In the genomic region with DNA sequence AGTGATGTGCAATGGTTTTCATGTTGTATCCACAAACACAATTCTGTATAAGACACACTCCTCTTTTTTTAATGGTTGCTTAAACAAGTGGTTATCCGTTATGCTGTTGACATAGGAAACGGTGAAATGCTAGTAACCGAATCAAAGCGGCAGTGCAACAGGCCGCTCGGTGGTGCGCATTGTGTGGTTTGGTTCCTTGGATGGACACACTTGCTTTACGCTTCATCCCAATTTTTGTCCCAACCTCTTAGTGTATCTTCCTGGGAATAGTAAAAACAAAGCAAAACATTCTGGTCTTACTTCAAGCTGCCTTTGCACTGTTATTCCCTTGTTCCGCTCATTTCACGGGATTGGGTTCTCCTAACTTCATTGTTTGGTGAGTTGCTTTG, we compare ENCODE assay signal across 8 cellular contexts. TPM values are rescaled to one million over a fixed set of nuclear protein-coding genes. Genes with fewer than 3 reads are reported as not detected.
DNase-seq lines count a peak whose midpoint lies in the region; ATAC-seq and TF ChIP-seq lines count a peak whose summit lies in the region.

No MANE protein-coding gene starts in this region.

- H3K27ac ChIP-seq in MM.1S (ENCODE audit: low read length) = no peak overlapping the region
- peak overlapping the region in 1 of 2 donors; percentile 74 for H3K27ac ChIP-seq in coronary artery

- no peaks in the 10 kb centered on the region for H3F3A ChIP-seq in MM.1S (ENCODE audit: insufficient read depth, low read length)

- H3K79me2 ChIP-seq in MM.1S (ENCODE audit: low read length) = no peaks in the 10 kb centered on the region

- ATAC-seq in naive B cell (ENCODE audit: low read depth in 2 of 2) (no peak), GM18517 (IDR thresholded peaks at IDR 0.05; ENCODE audit: unreplicated experiment) (no peak)

- peak overlapping the region; percentile 67 to 94 (median 88) for H3K4me3 Mint-ChIP-seq in naive B cell

- H3K36me3 ChIP-seq in MM.1S (replicated peaks; ENCODE audit: insufficient read depth, low read length) = no peaks in the 10 kb centered on the region

- no peak overlapping the region for H3K4me3 ChIP-seq in MM.1S (ENCODE audit: low read length)
- peak overlapping the region; percentile 81 for H3K4me3 ChIP-seq in coronary artery

- DNase-seq in AG20443 (ENCODE audit: low spot score) = peak; percentile 27
- DNase-seq in MM.1S = no peak
- DNase-seq in coronary artery (ENCODE audit: low spot score) = no peak
- no peak for DNase-seq in naive B cell
- DNase-seq in putamen (ENCODE audit: low spot score) = no peak
- no peak for DNase-seq in A172 (ENCODE audit: low spot score)
- no peak for DNase-seq in Ammon's horn (ENCODE audit: low spot score)

- peaks cover 0 to 4% (median 0%) of the 10 kb centered on the region in 7 donors for H3K9me3 Mint-ChIP-seq in naive B cell

- H3K27me3 Mint-ChIP-seq in naive B cell = peaks cover 40 to 67% (median 63%) of the 10 kb centered on the region in 3 donors

- peaks cover 12% of the 10 kb centered on the region for H3K4me1 ChIP-seq in MM.1S (ENCODE audit: low read length)

- no peaks in the 10 kb centered on the region for H3K9me2 ChIP-seq in MM.1S (replicated peaks; ENCODE audit: insufficient read depth, low read length)

- peaks cover 0 to 12% of the 10 kb centered on the region in 2 donors for H3K36me3 Mint-ChIP-seq in naive B cell

- H4K20me1 ChIP-seq in MM.1S (ENCODE audit: insufficient read depth, low read length) = no peaks in the 10 kb centered on the region

- H2AFZ ChIP-seq in MM.1S (ENCODE audit: low read length) = no peak overlapping the region

- no peak for TF ChIP-seq CTCF in MM.1S (IDR thresholded peaks at IDR 0.05; ENCODE audit: low read length)
- no peak for TF ChIP-seq CTCF in coronary artery (IDR thresholded peaks at IDR 0.05)

- no peaks in the 10 kb centered on the region for H3K9me3 ChIP-seq in MM.1S (replicated peaks; ENCODE audit: insufficient read depth, low read length)

- peak overlapping the region in 3 of 6 donors; percentile 27 to 77 (median 66) for H3K27ac Mint-ChIP-seq in naive B cell

- H3K4me1 Mint-ChIP-seq in naive B cell = peaks cover 39 to 53% (median 53%) of the 10 kb centered on the region in 3 donors

- H3K4me2 ChIP-seq in MM.1S (ENCODE audit: low read depth, low read length) = peak overlapping the region; percentile 82; the same call in 1 of the 2 replicates

- no peak overlapping the region for H3K9ac ChIP-seq in MM.1S (ENCODE audit: low read length)

- H3K27me3 ChIP-seq in MM.1S (replicated peaks; ENCODE audit: insufficient read depth, low read length) = no peaks in the 10 kb centered on the region

RNA-seq across cellular contexts. Expression of gene PTGER2, which starts 0.6 kb away (rescaled TPM):
- under 1 TPM in 5 of 6 donors, not detected in 1; 0.23 to 0.88 (median 0.39) TPM for polyA plus RNA-seq in naive B cell (ENCODE audit: low read depth in 6 of 6)
- total RNA-seq in A172 (2014; rRNA removed; shearing (Covaris generic)) = 0.12 TPM in 1 of 2 replicates, not detected in the other

RNA-seq across cellular contexts. Expression of gene PTGDR, which starts 46.0 kb away (rescaled TPM):
- polyA plus RNA-seq in naive B cell (ENCODE audit: low read depth in 6 of 6) = under 1 TPM in 4 of 6 donors, not detected in 2; 0.16 to 0.61 (median 0.23) TPM
- not detected in 2 replicates for total RNA-seq in A172 (2014; rRNA removed; shearing (Covaris generic))
